In the genomic region with DNA sequence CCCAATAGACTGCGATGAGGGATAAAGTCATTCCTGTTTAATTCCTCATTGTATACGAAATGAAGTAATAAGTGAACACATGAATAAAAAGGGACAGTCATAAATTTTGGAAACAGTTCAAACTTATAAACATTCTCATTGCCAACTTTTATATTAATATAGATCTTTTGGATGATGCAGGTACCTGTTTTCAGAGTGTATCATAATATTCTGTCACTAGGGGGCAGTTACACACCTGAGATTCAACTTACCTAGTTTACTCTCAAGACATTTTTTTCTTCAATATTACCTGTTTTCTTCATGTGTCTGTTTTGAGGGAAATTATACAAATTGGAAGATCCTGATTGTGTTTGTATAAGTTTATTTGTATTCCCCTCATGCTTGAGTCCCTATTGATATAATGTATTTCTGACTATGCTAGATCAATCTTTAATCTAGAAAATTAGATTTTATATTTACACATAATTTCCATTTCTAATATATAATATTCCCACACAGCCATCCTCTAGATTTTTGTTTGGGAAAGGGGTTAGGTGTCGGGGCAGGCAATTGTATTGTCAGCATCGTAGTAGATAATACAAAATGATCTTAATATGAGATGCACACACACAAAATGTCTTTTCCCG, we compare ENCODE assay signal across 11 cellular contexts. TPM values are rescaled to one million over a fixed set of nuclear protein-coding genes. Genes with fewer than 3 reads are reported as not detected.
DNase-seq lines count a peak whose midpoint lies in the region; ATAC-seq, FAIRE-seq and TF ChIP-seq lines count a peak whose summit lies in the region.
"Had no signal": no experiment of that assay in that cellular context is flagged by ENCODE, and none has a peak within 500 bp of the region (broad histone marks: within the 10 kb centered on the region; RNA-seq: fewer than 3 reads in every experiment).

No MANE protein-coding gene starts in this region.

- peaks cover 0 to 3% (median 0%) of the 10 kb centered on the region in 3 donors for H3K36me3 ChIP-seq in pancreas

- no peaks in the 10 kb centered on the region for H3K9me3 ChIP-seq in pancreas

- no peak overlapping the region for H3K4me3 Mint-ChIP-seq in chondrocyte (ENCODE audit: unreplicated experiment)
- H3K4me3 Mint-ChIP-seq: activated B cell treated with CpG ODN at 0.5 μM for 24 hours; stimulated activated naive CD8-positive, alpha-beta T cell treated with anti-CD3 and anti-CD28 coated beads, Interleukin-15, Interleukin-2, amounts not matched to agents 100 ng/mL and 50 ng/mL, for 24 hours had no signal

- H3K27me3 ChIP-seq in pancreas = no peaks in the 10 kb centered on the region

- H3K4me1 ChIP-seq in pancreas = no peaks in the 10 kb centered on the region

- FAIRE-seq in G401.6 (lab: Jason Lieb, UNC) (peak; percentile 85), pancreas (lab: Jason Lieb, UNC) (peak; percentile 84)
- FAIRE-seq: colon had no signal

- peaks cover 12% of the 10 kb centered on the region for H3K36me3 Mint-ChIP-seq in chondrocyte (ENCODE audit: low read depth)

- H3K9me3 Mint-ChIP-seq in chondrocyte (ENCODE audit: low read depth) = peaks cover 8% of the 10 kb centered on the region
- H3K9me3 Mint-ChIP-seq: activated B cell treated with CpG ODN at 0.5 μM for 24 hours; stimulated activated naive CD8-positive, alpha-beta T cell treated with anti-CD3 and anti-CD28 coated beads, Interleukin-15, Interleukin-2, amounts not matched to agents 100 ng/mL and 50 ng/mL, for 24 hours had no signal

- peaks cover 8% of the 10 kb centered on the region for H3K4me1 Mint-ChIP-seq in chondrocyte (ENCODE audit: low read depth)

- DNase-seq in LNCaP clone FGC (ENCODE audit: low read depth) (peak; percentile 72), chondrocyte (ENCODE audit: low spot score) (no peak), pancreas (no peak), AG08395 (ENCODE audit: low spot score) (no peak), HCEC 1CT (no peak)
- DNase-seq in activated CD4-positive, alpha-beta T cell treated with anti-CD3 and anti-CD28 coated beads for 48 hours = no peak
- DNase-seq: activated B cell treated with CpG ODN at 0.5 μM for 24 hours had no signal

- no peak overlapping the region for H3K27ac Mint-ChIP-seq in chondrocyte (ENCODE audit: unreplicated experiment)
- H3K27ac Mint-ChIP-seq: activated B cell treated with CpG ODN at 0.5 μM for 24 hours; stimulated activated naive CD8-positive, alpha-beta T cell treated with anti-CD3 and anti-CD28 coated beads, Interleukin-15, Interleukin-2, amounts not matched to agents 100 ng/mL and 50 ng/mL, for 24 hours had no signal

- WGBS in pancreas, 2 donors = 55% methylated on average over 5 of the region's 5 CpGs

- peak; percentile 58 for TF ChIP-seq CTCF in LNCaP clone FGC (IDR thresholded peaks at IDR 0.05; ENCODE audit: control insufficient read depth, extremely low read depth, insufficient read depth)
- TF ChIP-seq CTCF in chondrocyte (IDR thresholded peaks at IDR 0.05) = peak; percentile 79
- peak in 3 of 4 donors; percentile 8 to 30 (median 20) for TF ChIP-seq CTCF in pancreas (IDR thresholded peaks at IDR 0.05)

- H3K4me3 ChIP-seq in LNCaP clone FGC (ENCODE audit: low read depth, low read length) (no peak overlapping the region), pancreas (no peak overlapping the region)

- H3K27me3 Mint-ChIP-seq in chondrocyte (ENCODE audit: low read depth) = no peaks in the 10 kb centered on the region
- H3K27me3 Mint-ChIP-seq: activated B cell treated with CpG ODN at 0.5 μM for 24 hours; stimulated activated naive CD8-positive, alpha-beta T cell treated with anti-CD3 and anti-CD28 coated beads, Interleukin-15, Interleukin-2, amounts not matched to agents 100 ng/mL and 50 ng/mL, for 24 hours had no signal

- H3K27ac ChIP-seq in pancreas = no peak overlapping the region

- ATAC-seq in pancreas (peak in 3 of 4 donors; percentile 54 to 65 (median 55)), HG02973 (IDR thresholded peaks at IDR 0.05; ENCODE audit: unreplicated experiment) (no peak)

- intact Hi-C loops in pancreas (cut with DNase I) = no loop called here

RNA-seq across cellular contexts. Expression of gene FDX1, which starts 18.3 kb away (rescaled TPM):
- total RNA-seq in chondrocyte (5.5 to 6.6 TPM (median 5.6 TPM) in 3 replicates), pancreas (10 to 100 TPM in 1 of 6 donors, 1 to 10 TPM in 5; 6.7 to 11.3 (median 8.3) TPM)
- 1 to 10 TPM; 7.1 to 8.6 TPM for polyA plus RNA-seq in pancreas

Comparison
In these comparisons a context has a peak if more than half of its experiments do, and no peak if none do; other contexts are left out.
1. CTCF ChIP-seq: peak in every context shown above with its lines; median percentile 79 in chondrocyte; 58 in LNCaP clone FGC; 20 in pancreas.